Comparison of ENCODE assay signal across 1 cellular context in the genomic region with DNA sequence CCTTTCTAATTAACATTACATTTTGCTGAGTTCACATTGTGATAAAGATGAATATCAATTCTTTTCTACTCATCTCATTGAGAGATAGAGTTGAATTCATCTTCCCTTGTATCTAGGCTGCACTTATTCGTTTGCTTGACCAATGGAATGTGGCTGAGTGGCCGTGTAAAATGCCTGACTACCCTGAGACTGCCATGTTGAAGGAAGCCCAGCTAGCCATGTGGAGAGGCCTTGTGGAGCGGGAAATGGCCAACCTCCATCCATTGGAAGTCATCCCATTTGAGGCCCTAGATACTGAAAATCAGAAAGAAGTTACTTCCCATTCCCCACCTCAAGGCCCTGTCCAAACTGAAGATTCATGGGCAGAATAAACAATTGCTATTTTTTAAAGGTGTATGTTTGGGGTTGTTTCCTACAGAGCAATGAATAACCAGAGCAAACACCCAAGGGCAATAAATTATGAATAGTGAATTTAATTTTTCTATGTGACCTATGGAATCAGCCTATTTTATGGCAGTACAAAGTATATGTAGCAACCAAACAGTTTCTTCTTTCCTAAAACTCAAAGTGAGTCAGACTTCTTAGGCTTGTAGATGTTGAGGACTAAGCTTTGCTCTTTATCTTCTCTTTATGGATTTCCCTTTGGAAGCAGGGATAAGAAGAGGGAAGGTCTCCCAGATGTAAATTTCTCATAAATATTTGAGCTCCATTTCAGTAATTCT.
TF ChIP-seq lines count a peak whose summit lies in the region.

No MANE protein-coding gene starts in this region.

TF ChIP-seq in GM23338, 12 proteins besides CTCF, POLR2A, EP300 and RAD21 (continued from another document):
- TF ChIP-seq ETS1 (IDR thresholded peaks at IDR 0.05) (no peak), REST (IDR thresholded peaks at IDR 0.05; ENCODE audit: unreplicated experiment) (no peak), POLR2AphosphoS5 (IDR thresholded peaks at IDR 0.05; ENCODE audit: low read depth) (no peak), NANOG (IDR thresholded peaks at IDR 0.05; ENCODE audit: borderline replicate concordance) (no peak)
